In genomic region chr4:125313989-125314602, GRCh38 we compare ENCODE assay signal across 8 cellular contexts.
DNase-seq lines count a peak whose midpoint lies in the region; ATAC-seq and TF ChIP-seq lines count a peak whose summit lies in the region.

No MANE protein-coding gene starts in this region.

- no peaks in the 10 kb centered on the region for H3K9me3 Mint-ChIP-seq in stimulated activated naive B cell treated with anti-CD40 and anti-IgM and Interleukin-4, amounts not matched to agents 10 μg/mL and 1 μg/mL and 100 μg/mL, for 72 hours

- H3K4me3 ChIP-seq in WERI-Rb-1 (ENCODE audit: low read depth, low read length): peak overlapping the region; percentile 89
- peak overlapping the region; percentile 88 for H3K4me3 ChIP-seq in iPS-15b (ENCODE audit: low read depth, low read length)

- peaks cover 29 to 45% of the 10 kb centered on the region in 2 donors for H3K4me1 Mint-ChIP-seq in stimulated activated naive B cell treated with anti-CD40 and anti-IgM and Interleukin-4, amounts not matched to agents 10 μg/mL and 1 μg/mL and 100 μg/mL, for 72 hours

- peaks cover 65 to 66% of the 10 kb centered on the region in 2 donors for H3K27me3 Mint-ChIP-seq in stimulated activated naive B cell treated with anti-CD40 and anti-IgM and Interleukin-4, amounts not matched to agents 10 μg/mL and 1 μg/mL and 100 μg/mL, for 72 hours

- TF ChIP-seq CTCF in WERI-Rb-1 (IDR thresholded peaks at IDR 0.05; ENCODE audit: low read depth, low read length): no peak

- no peak for ATAC-seq in stimulated activated naive B cell treated with anti-CD40 and anti-IgM and Interleukin-4, amounts not matched to agents 10 μg/mL and 1 μg/mL and 100 μg/mL, for 72 hours (replicated peaks)
- ATAC-seq in GM18870 (IDR thresholded peaks at IDR 0.05; ENCODE audit: unreplicated experiment): no peak

- peak overlapping the region; percentile 88 to 92 for H3K4me3 Mint-ChIP-seq in stimulated activated naive B cell treated with anti-CD40 and anti-IgM and Interleukin-4, amounts not matched to agents 10 μg/mL and 1 μg/mL and 100 μg/mL, for 72 hours

- no peaks in the 10 kb centered on the region for H3K36me3 Mint-ChIP-seq in stimulated activated naive B cell treated with anti-CD40 and anti-IgM and Interleukin-4, amounts not matched to agents 10 μg/mL and 1 μg/mL and 100 μg/mL, for 72 hours

- no peak overlapping the region for H3K27ac ChIP-seq in WERI-Rb-1

- H3K4me1 ChIP-seq in iPS-15b (ENCODE audit: control insufficient read depth, insufficient read depth, low read length): peaks cover 7% of the 10 kb centered on the region

- H3K36me3 ChIP-seq in WERI-Rb-1 (no peaks in the 10 kb centered on the region), iPS-15b (ENCODE audit: control insufficient read depth, insufficient read depth, low read length) (no peaks in the 10 kb centered on the region)

- DNase-seq in NCI-H1417 (lab: John Stamatoyannopoulos, UW) (peak in 2 of 3 experiments; percentile 23 to 56), NCI-H1417 treated with DMSO at 0.1 percent for 48 hours (lab: John Stamatoyannopoulos, UW) (no peak), WERI-Rb-1 (peak; percentile 25), AG20443 (ENCODE audit: low spot score) (no peak), HCEC 1CT (no peak)
- no peak for DNase-seq in stimulated activated naive B cell treated with anti-CD40 and anti-IgM and Interleukin-4, amounts not matched to agents 10 μg/mL and 1 μg/mL and 100 μg/mL, for 72 hours

- no peak overlapping the region for H3K27ac Mint-ChIP-seq in stimulated activated naive B cell treated with anti-CD40 and anti-IgM and Interleukin-4, amounts not matched to agents 10 μg/mL and 1 μg/mL and 100 μg/mL, for 72 hours

- H3K9ac ChIP-seq in iPS-15b (ENCODE audit: low read depth, low read length): no peak overlapping the region

- H3K27me3 ChIP-seq in WERI-Rb-1 (ENCODE audit: insufficient read depth, low read depth, severe bottlenecking): no peaks in the 10 kb centered on the region
- peaks cover 31% of the 10 kb centered on the region for H3K27me3 ChIP-seq in iPS-15b (ENCODE audit: control insufficient read depth, insufficient read depth, low read length)

- no peaks in the 10 kb centered on the region for H3K9me3 ChIP-seq in WERI-Rb-1 (ENCODE audit: severe bottlenecking)
- H3K9me3 ChIP-seq in iPS-15b (ENCODE audit: control insufficient read depth, insufficient read depth, low read length): no peaks in the 10 kb centered on the region

Comparison
In these comparisons a context has a peak if more than half of its experiments do, and no peak if none do; other contexts are left out.
1. DNase-seq: peak in NCI-H1417 (2 of 3) and WERI-Rb-1 (single experiment); none in NCI-H1417 treated with DMSO at 0.1 percent for 48 hours (single experiment), stimulated activated naive B cell treated with anti-CD40 and anti-IgM and Interleukin-4, amounts not matched to agents 10 μg/mL and 1 μg/mL and 100 μg/mL, for 72 hours (single experiment), AG20443 (single experiment) and HCEC 1CT (single experiment).